ENCODE assay signal across 8 cellular contexts in the genomic region with DNA sequence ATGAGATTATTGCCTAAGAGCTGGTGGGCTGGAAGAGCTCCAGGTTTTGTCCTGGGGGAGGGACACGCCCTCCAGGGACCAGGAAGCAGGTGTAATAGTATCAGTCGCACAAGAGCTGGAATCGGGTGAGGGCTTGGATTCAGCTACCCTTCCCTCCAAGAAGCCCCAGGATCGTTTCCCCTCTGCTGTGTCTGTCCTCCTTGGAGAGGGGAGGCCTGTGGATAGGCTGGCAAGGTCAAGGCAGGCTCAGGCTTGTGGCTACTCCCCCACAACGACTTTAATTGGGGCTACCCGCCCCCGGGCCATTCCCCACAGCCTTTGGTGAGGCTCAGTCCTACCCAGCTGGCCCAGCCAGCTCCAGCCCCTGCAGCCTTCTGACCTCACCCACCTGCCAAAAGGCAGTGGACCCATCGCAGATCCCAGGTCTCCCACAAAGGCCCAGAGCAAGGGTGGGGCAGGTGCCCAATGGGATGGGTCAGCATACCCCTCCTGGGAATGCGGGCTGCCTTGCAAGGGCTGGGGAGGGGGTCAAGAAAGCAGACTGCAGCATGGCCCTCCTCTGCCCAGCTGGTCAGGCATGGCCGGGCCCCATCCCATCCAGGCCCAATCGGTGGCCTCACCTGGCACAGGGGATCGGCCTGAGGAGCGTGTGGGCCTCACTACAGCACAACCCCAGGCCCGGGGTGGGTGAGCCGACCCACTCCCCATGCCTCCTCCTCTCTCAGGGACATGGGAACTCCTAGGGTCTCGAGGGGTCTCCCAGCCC. TPM values are rescaled to one million over a fixed set of nuclear protein-coding genes. Genes with fewer than 3 reads are reported as not detected.
A peak's percentile ranks its signal among the peaks of the same experiment; 100 is the strongest.
DNase-seq lines count a peak whose midpoint lies in the region; ATAC-seq and TF ChIP-seq lines count a peak whose summit lies in the region.

No MANE protein-coding gene starts in this region.

- DNase-seq in CD8-positive, alpha-beta memory T cell = no peak
- DNase-seq in LoVo (ENCODE audit: low spot score) (peak; percentile 86), astrocyte of the cerebellum (ENCODE audit: low read depth) (no peak), kidney epithelial cell (ENCODE audit: low read depth) (no peak), suprapubic skin (ENCODE audit: low spot score in 2 of 2) (no peak), foreskin melanocyte (no peak)

- TF ChIP-seq CTCF in astrocyte of the cerebellum (IDR thresholded peaks at IDR 0.05; ENCODE audit: low read depth, low read length, missing control alignments) = no peak
- no peak for TF ChIP-seq CTCF in kidney epithelial cell (IDR thresholded peaks at IDR 0.05; ENCODE audit: insufficient read depth, low read length, poor library complexity, severe bottlenecking)
- no peak for TF ChIP-seq CTCF in suprapubic skin (IDR thresholded peaks at IDR 0.05)

- peak overlapping the region; percentile 7 to 96 (median 84) for H3K27ac Mint-ChIP-seq in CD8-positive, alpha-beta memory T cell

- peaks cover 36 to 58% (median 41%) of the 10 kb centered on the region in 3 donors for H3K4me1 Mint-ChIP-seq in CD8-positive, alpha-beta memory T cell

- no peak for TF ChIP-seq POLR2A in suprapubic skin (IDR thresholded peaks at IDR 0.05)

- no peaks in the 10 kb centered on the region for H3K9me3 Mint-ChIP-seq in CD8-positive, alpha-beta memory T cell

- H3K4me1 ChIP-seq in CD8-positive, alpha-beta memory T cell (ENCODE audit: insufficient read depth, low read length) = peaks cover 62% of the 10 kb centered on the region
- H3K4me1 ChIP-seq in suprapubic skin = peaks cover 61% of the 10 kb centered on the region

- CTCF ChIA-PET in CD8-positive, alpha-beta memory T cell (lab: Charles Lee) = interaction anchor here (1.8 to 2.0 kb wide), 2 partner anchors 9 to 68 kb away, joined by 5 read pairs; no protein-coding TSS in a partner anchor

- POLR2A ChIA-PET in CD8-positive, alpha-beta memory T cell (lab: Charles Lee) = interaction anchor here (0.6 to 1.3 kb wide), 2 partner anchors 9 to 36 kb away, joined by 3 read pairs; no protein-coding TSS in a partner anchor

- no peaks in the 10 kb centered on the region for H3K9me3 ChIP-seq in CD8-positive, alpha-beta memory T cell (ENCODE audit: low read length)
- H3K9me3 ChIP-seq in suprapubic skin = no peaks in the 10 kb centered on the region

- WGBS in suprapubic skin = 0% methylated on average over 4 of the region's 16 CpGs

- H3K36me3 ChIP-seq in CD8-positive, alpha-beta memory T cell (ENCODE audit: insufficient read depth, low read length) = no peaks in the 10 kb centered on the region
- H3K36me3 ChIP-seq in kidney epithelial cell (ENCODE audit: control insufficient read depth, insufficient read depth, low read length) = no peaks in the 10 kb centered on the region
- peaks cover 37% of the 10 kb centered on the region for H3K36me3 ChIP-seq in suprapubic skin

- no peak for TF ChIP-seq EP300 in suprapubic skin (IDR thresholded peaks at IDR 0.05)

- no peaks in the 10 kb centered on the region for H3K27me3 ChIP-seq in CD8-positive, alpha-beta memory T cell (ENCODE audit: insufficient read depth, low read length, poor library complexity, severe bottlenecking)
- H3K27me3 ChIP-seq in kidney epithelial cell (ENCODE audit: control insufficient read depth, insufficient read depth, low read length) = no peaks in the 10 kb centered on the region
- no peaks in the 10 kb centered on the region for H3K27me3 ChIP-seq in suprapubic skin

- in situ Hi-C loops in astrocyte of the cerebellum (cut with HindIII; ENCODE audit: low sequenced_read_pairs) = no loop called here

- H3K36me3 Mint-ChIP-seq in CD8-positive, alpha-beta memory T cell = peaks cover 0 to 20% (median 0%) of the 10 kb centered on the region in 3 donors

- H3K27ac ChIP-seq in CD8-positive, alpha-beta memory T cell (ENCODE audit: low read depth, low read length) = peak overlapping the region; percentile 69
- H3K27ac ChIP-seq in suprapubic skin = peak overlapping the region; percentile 88

- peak overlapping the region; percentile 71 to 91 (median 82) for H3K4me3 Mint-ChIP-seq in CD8-positive, alpha-beta memory T cell

- ATAC-seq in HG03571 (IDR thresholded peaks at IDR 0.05; ENCODE audit: unreplicated experiment) (no peak), GM19467 (IDR thresholded peaks at IDR 0.05; ENCODE audit: unreplicated experiment) (no peak)

- H3K4me3 ChIP-seq in CD8-positive, alpha-beta memory T cell (ENCODE audit: low read length) = peak overlapping the region; percentile 78
- H3K4me3 ChIP-seq in astrocyte of the cerebellum (ENCODE audit: low read depth, low read length) (peak overlapping the region; percentile 86), kidney epithelial cell (ENCODE audit: low read depth, low read length) (peak overlapping the region; percentile 94), suprapubic skin (peak overlapping the region; percentile 74)

- no peaks in the 10 kb centered on the region for H3K27me3 Mint-ChIP-seq in CD8-positive, alpha-beta memory T cell

RNA-seq across cellular contexts. Expression of a gene that starts 1.0 kb away (rescaled TPM):
- 100 to 1,000 TPM; 110 to 116 TPM for total RNA-seq in CD8-positive, alpha-beta memory T cell
- 206 TPM for polyA plus RNA-seq in CD8-positive, alpha-beta memory T cell
- total RNA-seq in kidney epithelial cell (425 and 603 TPM in 2 replicates), suprapubic skin (100 to 1,000 TPM; 319 to 596 (median 469) TPM)

RNA-seq across cellular contexts. Expression of a gene that starts 12.3 kb away (rescaled TPM):
- total RNA-seq in CD8-positive, alpha-beta memory T cell = under 1 TPM; 0.39 to 0.95 TPM
- polyA plus RNA-seq in CD8-positive, alpha-beta memory T cell = 0.10 TPM
- 0.14 and 1.1 TPM in 2 replicates for total RNA-seq in kidney epithelial cell
- total RNA-seq in suprapubic skin = 1 to 10 TPM; 2.6 to 7.6 (median 6.9) TPM
